8 cellular contexts compared by ENCODE assay signal in genomic region chr1:6602669-6603423, GRCh38. TPM values are rescaled to one million over a fixed set of nuclear protein-coding genes. Genes with fewer than 3 reads are reported as not detected.
DNase-seq lines count a peak whose midpoint lies in the region; ATAC-seq lines count a peak whose summit lies in the region.

A gene with protein sequence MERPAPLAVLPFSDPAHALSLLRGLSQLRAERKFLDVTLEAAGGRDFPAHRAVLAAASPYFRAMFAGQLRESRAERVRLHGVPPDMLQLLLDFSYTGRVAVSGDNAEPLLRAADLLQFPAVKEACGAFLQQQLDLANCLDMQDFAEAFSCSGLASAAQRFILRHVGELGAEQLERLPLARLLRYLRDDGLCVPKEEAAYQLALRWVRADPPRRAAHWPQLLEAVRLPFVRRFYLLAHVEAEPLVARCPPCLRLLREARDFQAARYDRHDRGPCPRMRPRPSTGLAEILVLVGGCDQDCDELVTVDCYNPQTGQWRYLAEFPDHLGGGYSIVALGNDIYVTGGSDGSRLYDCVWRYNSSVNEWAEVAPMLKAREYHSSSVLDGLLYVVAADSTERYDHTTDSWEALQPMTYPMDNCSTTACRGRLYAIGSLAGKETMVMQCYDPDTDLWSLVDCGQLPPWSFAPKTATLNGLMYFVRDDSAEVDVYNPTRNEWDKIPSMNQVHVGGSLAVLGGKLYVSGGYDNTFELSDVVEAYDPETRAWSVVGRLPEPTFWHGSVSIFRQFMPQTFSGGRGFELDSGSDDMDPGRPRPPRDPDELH (minus strand): TSS chr1:6602869. CDS start chr1:6602817, 52 bp downstream.

- H3K27me3 ChIP-seq in layer of hippocampus (ENCODE audit: control insufficient read depth, insufficient read depth, low read length): no peaks in the 10 kb centered on the region

- ATAC-seq in GM18517 (IDR thresholded peaks at IDR 0.05; ENCODE audit: unreplicated experiment): peak; percentile 40
- ATAC-seq in HG03025 (IDR thresholded peaks at IDR 0.05; ENCODE audit: low FRiP score, unreplicated experiment): peak; percentile 47

- H3K27ac ChIP-seq in cingulate gyrus (ENCODE audit: low read depth, low read length) (peak within 1 kb of the TSS; percentile 98), layer of hippocampus (ENCODE audit: low read depth, low read length) (peak within 1 kb of the TSS; percentile 96)

- DNase-seq in A172 (ENCODE audit: low spot score) (peak; percentile 52), NCI-H345 (lab: John Stamatoyannopoulos, UW) (peak; percentile 61)
- peak; percentile 86 to 90 for DNase-seq in activated CD4-positive, alpha-beta T cell treated with anti-CD3 and anti-CD28 coated beads for 4 hours
- peak; percentile 80 to 85 for DNase-seq in stimulated activated CD4-positive, alpha-beta T cell treated with anti-CD3 and anti-CD28 coated beads, Interleukin-1b, Interleukin-23, amount 100 ng/mL, for 4 hours (ENCODE audit: low read depth in 2 of 2)

RNA-seq across cellular contexts. Expression of the gene that starts here (rescaled TPM):
- total RNA-seq in A172 (2014; rRNA removed; shearing (Covaris generic)): 16.0 and 18.2 TPM in 2 replicates

Comparison
In these comparisons a context has a peak if more than half of its experiments do, and no peak if none do; other contexts are left out.
1. Peak in every context shown above with its lines: DNase-seq, ATAC-seq and H3K27ac ChIP-seq.